24 cellular contexts compared by ENCODE assay signal in genomic region chr1:116453906-116454305, GRCh38.
DNase-seq lines count a peak whose midpoint lies in the region; ATAC-seq and TF ChIP-seq lines count a peak whose summit lies in the region.
"Had no signal": no experiment of that assay in that cellular context is flagged by ENCODE, and none has a peak within 500 bp of the region (broad histone marks: within the 10 kb centered on the region; RNA-seq: fewer than 3 reads in every experiment).

No MANE protein-coding gene starts in this region.

- H2BK12ac ChIP-seq in neuronal stem cell (ENCODE audit: low read length), result no peak overlapping the region

- no peak overlapping the region for H2AK5ac ChIP-seq in neuronal stem cell (ENCODE audit: low read depth, low read length)

- TF ChIP-seq CTCF in cardiac muscle cell (IDR thresholded peaks at IDR 0.05; ENCODE audit: low read depth, low read length), result no peak
- TF ChIP-seq CTCF in left ventricle myocardium inferior (IDR thresholded peaks at IDR 0.05; ENCODE audit: borderline replicate concordance), result no peak
- TF ChIP-seq CTCF in hepatocyte (IDR thresholded peaks at IDR 0.05; ENCODE audit: poor library complexity), result no peak
- TF ChIP-seq CTCF in CD4-positive, alpha-beta T cell (IDR thresholded peaks at IDR 0.05), result no peak
- no peak for TF ChIP-seq CTCF in gastrocnemius medialis (IDR thresholded peaks at IDR 0.05 in 4 of 5, conservative IDR thresholded peaks at IDR 0.05 in 1 of 5)
- TF ChIP-seq CTCF in GM13977 (IDR thresholded peaks at IDR 0.05; ENCODE audit: extremely low read depth, insufficient read depth, missing control alignments), result no peak

- no peaks in the 10 kb centered on the region for H3K4me1 Mint-ChIP-seq in CD4-positive, alpha-beta T cell (ENCODE audit: low read depth)
- H3K4me1 Mint-ChIP-seq: CD8-positive, alpha-beta memory T cell; naive B cell had no signal

- no peak overlapping the region for H2BK15ac ChIP-seq in neuronal stem cell (ENCODE audit: low read length)

- H3K9me2 ChIP-seq in hepatocyte (replicated peaks; ENCODE audit: insufficient read depth), result no peaks in the 10 kb centered on the region

- H3K4me3 Mint-ChIP-seq in CD4-positive, alpha-beta T cell, result no peak overlapping the region
- H3K4me3 Mint-ChIP-seq: activated naive CD4-positive, alpha-beta T cell treated with anti-CD3 and anti-CD28 coated beads for 36 hours; CD8-positive, alpha-beta memory T cell; naive B cell; stimulated activated naive CD8-positive, alpha-beta T cell treated with anti-CD3 and anti-CD28 coated beads, Interleukin-15, Interleukin-2, amounts not matched to agents 100 ng/mL and 50 ng/mL, for 24 hours had no signal

- no peaks in the 10 kb centered on the region for H3K27me3 ChIP-seq in cardiac muscle cell
- H3K27me3 ChIP-seq in left ventricle myocardium inferior (ENCODE audit: low read depth), result no peaks in the 10 kb centered on the region
- no peaks in the 10 kb centered on the region for H3K27me3 ChIP-seq in hepatocyte
- H3K27me3 ChIP-seq in neuronal stem cell (ENCODE audit: control insufficient read depth in 3 of 3, insufficient read depth in 3 of 3, low read depth in 1 of 3, low read length in 3 of 3), result peaks cover 0 to 15% (median 2%) of the 10 kb centered on the region in 3 experiments
- no peaks in the 10 kb centered on the region for H3K27me3 ChIP-seq in CD4-positive, alpha-beta T cell (ENCODE audit: control insufficient read depth, insufficient read depth, low read length)
- no peaks in the 10 kb centered on the region for H3K27me3 ChIP-seq in gastrocnemius medialis
- H3K27me3 ChIP-seq: ovary, tibial artery had no signal

- H3K4me3 ChIP-seq in cardiac muscle cell (no peak overlapping the region), left ventricle myocardium inferior (no peak overlapping the region), hepatocyte (no peak overlapping the region), neuronal stem cell (ENCODE audit: low read length in 2 of 2) (no peak overlapping the region), gastrocnemius medialis (no peak overlapping the region)
- H3K4me3 ChIP-seq: coronary artery, ovary, tibial artery had no signal

- ATAC-seq in CD4-positive, alpha-beta T cell (ENCODE audit: poor library complexity), result no peak
- ATAC-seq in gastrocnemius medialis, result no peak

- H3K27ac Mint-ChIP-seq in CD4-positive, alpha-beta T cell, result no peak overlapping the region
- H3K27ac Mint-ChIP-seq: activated naive CD4-positive, alpha-beta T cell treated with anti-CD3 and anti-CD28 coated beads for 36 hours; stimulated activated naive CD8-positive, alpha-beta T cell treated with anti-CD3 and anti-CD28 coated beads, Interleukin-15, Interleukin-2, amounts not matched to agents 100 ng/mL and 50 ng/mL, for 24 hours had no signal

- H3K18ac ChIP-seq in neuronal stem cell (ENCODE audit: low read length), result no peak overlapping the region

- H4K8ac ChIP-seq in neuronal stem cell (ENCODE audit: low read depth, low read length), result no peak overlapping the region

- H3K9me3 ChIP-seq in cardiac muscle cell (ENCODE audit: low read depth) (no peaks in the 10 kb centered on the region), left ventricle myocardium inferior (replicated peaks) (no peaks in the 10 kb centered on the region), hepatocyte (ENCODE audit: low read depth) (no peaks in the 10 kb centered on the region), neuronal stem cell (replicated peaks in 1 of 2; ENCODE audit: control insufficient read depth in 2 of 2, insufficient read depth in 1 of 2, low read depth in 1 of 2, low read length in 2 of 2) (peaks cover 0 to 2% of the 10 kb centered on the region in 2 donors), gastrocnemius medialis (no peaks in the 10 kb centered on the region)
- no peaks in the 10 kb centered on the region for H3K9me3 ChIP-seq in CD4-positive, alpha-beta T cell (ENCODE audit: control insufficient read depth, low read length)
- H3K9me3 ChIP-seq: ovary, tibial artery had no signal

- WGBS in hepatocyte (ENCODE audit: low lambda C conversion rate, missing lambda C conversion rate), result 61% methylated on average over 4 of the region's 4 CpGs
- WGBS in neuronal stem cell (ENCODE audit: extremely low coverage in 2 of 2, insufficient read length in 2 of 2, insufficient replicate concordance in 1 of 2), 2 donors, result no CpG with 5 or more reads among the region's 4 CpGs

- no peaks in the 10 kb centered on the region for H4K20me1 ChIP-seq in hepatocyte (ENCODE audit: insufficient read depth, poor library complexity, severe bottlenecking)

- peaks cover 3% of the 10 kb centered on the region for H3K27me3 Mint-ChIP-seq in CD4-positive, alpha-beta T cell
- H3K27me3 Mint-ChIP-seq: stimulated activated naive CD8-positive, alpha-beta T cell treated with anti-CD3 and anti-CD28 coated beads, Interleukin-15, Interleukin-2, amounts not matched to agents 100 ng/mL and 50 ng/mL, for 24 hours had no signal

- H3K9me3 Mint-ChIP-seq in CD4-positive, alpha-beta T cell, result no peaks in the 10 kb centered on the region
- H3K9me3 Mint-ChIP-seq: activated naive CD4-positive, alpha-beta T cell treated with anti-CD3 and anti-CD28 coated beads for 36 hours; CD8-positive, alpha-beta memory T cell; naive B cell; stimulated activated naive CD8-positive, alpha-beta T cell treated with anti-CD3 and anti-CD28 coated beads, Interleukin-15, Interleukin-2, amounts not matched to agents 100 ng/mL and 50 ng/mL, for 24 hours had no signal

- H3K23ac ChIP-seq in neuronal stem cell (ENCODE audit: low read depth, low read length, poor library complexity), result no peak overlapping the region

- H3K4me2 ChIP-seq in hepatocyte (no peak overlapping the region), neuronal stem cell (ENCODE audit: insufficient read depth, low read length, poor library complexity, severe bottlenecking) (no peak overlapping the region)

- H3K14ac ChIP-seq in neuronal stem cell (ENCODE audit: low read length), result peak overlapping the region; percentile 26

- no peak overlapping the region for H2AFZ ChIP-seq in hepatocyte
- no peak overlapping the region for H2AFZ ChIP-seq in neuronal stem cell (ENCODE audit: low read length)

- in situ Hi-C loops in gastrocnemius medialis (cut with MboI; ENCODE audit: low sequenced_read_pairs in 4 of 4), result no loop called here
- in situ Hi-C loops in GM13977 (cut with MboI; ENCODE audit: low pct_unique_long_range_greater_than_20kb, low sequenced_read_pairs, unreplicated experiment), result no loop called here

- TF ChIP-seq POLR2A in gastrocnemius medialis (IDR thresholded peaks at IDR 0.05), result no peak

- peak in 1 of 2 donors; percentile 63 for DNase-seq in cardiac muscle cell (ENCODE audit: low read depth in 1 of 2, low spot score in 1 of 2)
- DNase-seq in left ventricle myocardium inferior, result no peak
- DNase-seq in hepatocyte (ENCODE audit: low spot score), result no peak
- DNase-seq in neuronal stem cell (ENCODE audit: low spot score), result no peak
- no peak for DNase-seq in CD4-positive, alpha-beta T cell
- DNase-seq in gastrocnemius medialis, result no peak
- no peak for DNase-seq in GM13977 (ENCODE audit: low spot score)
- no peak for DNase-seq in T-helper 2 cell
- DNase-seq: activated CD4-positive, alpha-beta T cell treated with anti-CD3 and anti-CD28 coated beads, Interleukin-2, amount 50 U/mL, for 1 hour; activated naive CD4-positive, alpha-beta T cell treated with anti-CD3 and anti-CD28 coated beads for 36 hours; amniotic stem cell; CD8-positive, alpha-beta memory T cell; GOT3; kidney glomerular epithelial cell; naive B cell; NCI-H1694 treated with DMSO at 0.1 percent for 48 hours; NCI-H2227 treated with DMSO at 0.1 percent for 48 hours; NCI-H748 treated with DMSO at 0.1 percent for 48 hours; ovary; right cardiac atrium; T-helper 9 cell; tibial artery had no signal

- H3K36me3 Mint-ChIP-seq in CD4-positive, alpha-beta T cell (ENCODE audit: low read depth), result no peaks in the 10 kb centered on the region
- H3K36me3 Mint-ChIP-seq: CD8-positive, alpha-beta memory T cell; naive B cell had no signal

- POLR2A ChIA-PET in CD4-positive, alpha-beta T cell (lab: Charles Lee), result no interaction called here

- H3K79me2 ChIP-seq in hepatocyte, result no peaks in the 10 kb centered on the region

- intact Hi-C loops in left ventricle myocardium inferior (cut with micrococcal nuclease), result no loop called here
- intact Hi-C loops in CD4-positive, alpha-beta T cell (cut with DNase I, micrococcal nuclease), result no loop called here
- intact Hi-C loops in gastrocnemius medialis (cut with DNase I; ENCODE audit: low total_unique reads), result loop anchor here (2.0 kb wide), 1 partner anchor 13 kb away; no protein-coding TSS in a partner anchor

- CTCF ChIA-PET in CD4-positive, alpha-beta T cell (lab: Charles Lee), result no interaction called here

- H2BK120ac ChIP-seq in neuronal stem cell (ENCODE audit: low read depth, low read length), result no peak overlapping the region

- H3K27ac ChIP-seq in cardiac muscle cell (peak overlapping the region; percentile 85), left ventricle myocardium inferior (replicated peaks) (no peak overlapping the region), hepatocyte (peak overlapping the region; percentile 9), neuronal stem cell (replicated peaks; ENCODE audit: low read length) (no peak overlapping the region), gastrocnemius medialis (no peak overlapping the region)
- H3K27ac ChIP-seq in CD4-positive, alpha-beta T cell (ENCODE audit: low read depth, low read length), result no peak overlapping the region
- H3K27ac ChIP-seq: coronary artery, ovary, tibial artery had no signal

- H3K4me1 ChIP-seq in cardiac muscle cell (ENCODE audit: low read depth) (peaks cover 51% of the 10 kb centered on the region), left ventricle myocardium inferior (peaks cover 5% of the 10 kb centered on the region), hepatocyte (ENCODE audit: insufficient read depth) (peaks cover 23% of the 10 kb centered on the region), neuronal stem cell (ENCODE audit: control insufficient read depth in 2 of 2, insufficient read depth in 1 of 2, low read depth in 1 of 2, low read length in 2 of 2) (peaks cover 5 to 18% of the 10 kb centered on the region in 2 donors), gastrocnemius medialis (peaks cover 0 to 6% of the 10 kb centered on the region in 2 donors)

- no peak overlapping the region for H2BK5ac ChIP-seq in neuronal stem cell (ENCODE audit: low read length)

- H3K9ac ChIP-seq in neuronal stem cell (ENCODE audit: low read depth, low read length, poor library complexity), result no peak overlapping the region

- no peaks in the 10 kb centered on the region for H3K79me1 ChIP-seq in neuronal stem cell (ENCODE audit: low read depth, low read length)

- no peak overlapping the region for H3K4ac ChIP-seq in neuronal stem cell (ENCODE audit: low read length)

- H3K36me3 ChIP-seq in cardiac muscle cell, result no peaks in the 10 kb centered on the region
- H3K36me3 ChIP-seq in left ventricle myocardium inferior, result no peaks in the 10 kb centered on the region
- no peaks in the 10 kb centered on the region for H3K36me3 ChIP-seq in hepatocyte (replicated peaks; ENCODE audit: insufficient read depth, low read depth)
- no peaks in the 10 kb centered on the region for H3K36me3 ChIP-seq in neuronal stem cell (replicated peaks in 1 of 2; ENCODE audit: control insufficient read depth in 2 of 2, insufficient read depth in 2 of 2, low read length in 2 of 2)
- H3K36me3 ChIP-seq in gastrocnemius medialis, result no peaks in the 10 kb centered on the region
- H3K36me3 ChIP-seq: ovary, tibial artery had no signal

- no peak overlapping the region for H4K91ac ChIP-seq in neuronal stem cell (ENCODE audit: low read depth, low read length, poor library complexity)

Comparison
In these comparisons a context has a peak if more than half of its experiments do, and no peak if none do; other contexts are left out.
1. H3K27ac ChIP-seq: peak in cardiac muscle cell (single experiment) and hepatocyte (single experiment); none in left ventricle myocardium inferior (single experiment), neuronal stem cell (single experiment), CD4-positive, alpha-beta T cell (single experiment) and gastrocnemius medialis (0 of 4).